ENCODE assay signal across 1 cellular context in genomic region chr12:93347054-93347786, GRCh38.
TF ChIP-seq lines count a peak whose summit lies in the region.

No MANE protein-coding gene starts in this region.

TF ChIP-seq in K562, 482 proteins besides CTCF, POLR2A, EP300 and RAD21 (continued from another document):
- TF ChIP-seq ZBTB26 (CRISPR knock-in tag; IDR thresholded peaks at IDR 0.05) = no peak
- TF ChIP-seq NBN (IDR thresholded peaks at IDR 0.05; ENCODE audit: low read depth) = no peak
- TF ChIP-seq TRIM24 (IDR thresholded peaks at IDR 0.05) = no peak
- no peak for TF ChIP-seq BRD4 (IDR thresholded peaks at IDR 0.05)
- TF ChIP-seq PYGO2 (tag; IDR thresholded peaks at IDR 0.05) = no peak
- peak; percentile 51; the same call in 1 of the 2 replicates for TF ChIP-seq DPF2 (IDR thresholded peaks at IDR 0.05)
- no peak for TF ChIP-seq ZNF592 (IDR thresholded peaks at IDR 0.05)
- no peak for TF ChIP-seq SFPQ (IDR thresholded peaks at IDR 0.05; ENCODE audit: low read depth, low read length)
- TF ChIP-seq ZBTB9 (CRISPR knock-in tag; IDR thresholded peaks at IDR 0.05) = no peak
- TF ChIP-seq LCOR (CRISPR knock-in tag; IDR thresholded peaks at IDR 0.05) = no peak
TF ChIP-seq in K562: peak in this region for 23.
